In the genomic region with DNA sequence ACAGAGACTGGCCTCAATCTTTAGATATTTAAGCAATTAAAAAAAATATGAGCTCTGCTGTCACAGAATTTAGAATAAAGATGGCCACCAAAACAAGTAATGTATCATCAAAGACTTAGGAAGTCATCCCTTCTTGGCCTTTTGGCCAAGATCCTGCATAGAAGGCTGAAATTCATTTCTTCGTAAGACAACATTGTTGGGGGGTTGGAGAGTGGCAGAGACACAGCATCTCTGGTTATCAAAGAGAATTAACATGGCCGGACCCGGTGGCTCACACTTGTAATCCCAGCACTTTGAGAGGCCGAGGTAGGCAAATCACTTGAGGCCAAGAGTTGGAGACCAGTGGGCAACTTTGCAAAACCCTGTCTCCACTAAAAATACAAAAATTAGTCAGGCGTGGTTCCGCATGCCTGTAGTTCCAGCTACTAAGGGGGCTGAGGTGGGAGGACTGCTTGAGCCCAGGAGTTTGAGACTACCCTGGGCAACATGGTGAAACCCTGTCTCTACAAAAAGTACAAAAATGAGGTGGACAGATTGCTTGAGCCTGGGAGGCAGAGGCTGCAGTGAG, we compare ENCODE assay signal across 19 cellular contexts. TPM values are rescaled to one million over a fixed set of nuclear protein-coding genes. Genes with fewer than 3 reads are reported as not detected.
DNase-seq lines count a peak whose midpoint lies in the region; ATAC-seq, FAIRE-seq and TF ChIP-seq lines count a peak whose summit lies in the region.
"Had no signal": no experiment of that assay in that cellular context is flagged by ENCODE, and none has a peak within 500 bp of the region (broad histone marks: within the 10 kb centered on the region; RNA-seq: fewer than 3 reads in every experiment).

No MANE protein-coding gene starts in this region.

- H3K27ac Mint-ChIP-seq in activated naive CD4-positive, alpha-beta T cell treated with anti-CD3 and anti-CD28 coated beads, Interleukin-2, amount 50 U/mL, for 24 hours = peak overlapping the region; percentile 47
- H3K27ac Mint-ChIP-seq in activated naive CD4-positive, alpha-beta T cell treated with anti-CD3 and anti-CD28 coated beads, Interleukin-2, amount 10 ng/mL, durations not matched to agents 7 days and 5 days = no peak overlapping the region
- H3K27ac Mint-ChIP-seq in activated T-helper 2 cell treated with anti-CD3 and anti-CD28 coated beads, Interferon-gamma antibody, Interleukin-2, Interleukin-4, amounts not matched to agents 10 μg/mL and 5 μg/mL and 100 μg/mL, durations not matched to agents 14 hours and 24 hours and 36 hours = no peak overlapping the region
- peak overlapping the region; percentile 59 for H3K27ac Mint-ChIP-seq in stimulated activated effector memory CD8-positive, alpha-beta T cell treated with anti-CD3 and anti-CD28 coated beads, Interleukin-12 subunit alpha, Interleukin-12 subunit beta, amount 100 ng/mL, for 72 hours
- H3K27ac Mint-ChIP-seq in chondrocyte (ENCODE audit: unreplicated experiment) = no peak overlapping the region

- peaks cover 71% of the 10 kb centered on the region for H3K4me1 Mint-ChIP-seq in activated naive CD4-positive, alpha-beta T cell treated with anti-CD3 and anti-CD28 coated beads, Interleukin-2, amount 50 U/mL, for 24 hours
- H3K4me1 Mint-ChIP-seq in activated naive CD4-positive, alpha-beta T cell treated with anti-CD3 and anti-CD28 coated beads, Interleukin-2, amount 10 ng/mL, durations not matched to agents 7 days and 5 days = peaks cover 55% of the 10 kb centered on the region
- peaks cover 54% of the 10 kb centered on the region for H3K4me1 Mint-ChIP-seq in activated T-helper 2 cell treated with anti-CD3 and anti-CD28 coated beads, Interferon-gamma antibody, Interleukin-2, Interleukin-4, amounts not matched to agents 10 μg/mL and 5 μg/mL and 100 μg/mL, durations not matched to agents 14 hours and 24 hours and 36 hours (ENCODE audit: low read depth)
- peaks cover 55% of the 10 kb centered on the region for H3K4me1 Mint-ChIP-seq in stimulated activated effector memory CD8-positive, alpha-beta T cell treated with anti-CD3 and anti-CD28 coated beads, Interleukin-12 subunit alpha, Interleukin-12 subunit beta, amount 100 ng/mL, for 72 hours
- H3K4me1 Mint-ChIP-seq in chondrocyte (ENCODE audit: low read depth) = peaks cover 58% of the 10 kb centered on the region

- H3K9me3 Mint-ChIP-seq in activated naive CD4-positive, alpha-beta T cell treated with anti-CD3 and anti-CD28 coated beads, Interleukin-2, amount 50 U/mL, for 24 hours = no peaks in the 10 kb centered on the region
- no peaks in the 10 kb centered on the region for H3K9me3 Mint-ChIP-seq in activated naive CD4-positive, alpha-beta T cell treated with anti-CD3 and anti-CD28 coated beads, Interleukin-2, amount 10 ng/mL, durations not matched to agents 7 days and 5 days
- no peaks in the 10 kb centered on the region for H3K9me3 Mint-ChIP-seq in activated T-helper 2 cell treated with anti-CD3 and anti-CD28 coated beads, Interferon-gamma antibody, Interleukin-2, Interleukin-4, amounts not matched to agents 10 μg/mL and 5 μg/mL and 100 μg/mL, durations not matched to agents 14 hours and 24 hours and 36 hours
- no peaks in the 10 kb centered on the region for H3K9me3 Mint-ChIP-seq in stimulated activated effector memory CD8-positive, alpha-beta T cell treated with anti-CD3 and anti-CD28 coated beads, Interleukin-12 subunit alpha, Interleukin-12 subunit beta, amount 100 ng/mL, for 72 hours
- peaks cover 8% of the 10 kb centered on the region for H3K9me3 Mint-ChIP-seq in chondrocyte (ENCODE audit: low read depth)

- CTCF ChIA-PET in activated naive CD4-positive, alpha-beta T cell treated with anti-CD3 and anti-CD28 coated beads, Interleukin-2, amount 10 ng/mL, durations not matched to agents 7 days and 5 days (lab: Charles Lee) = interaction anchor here (1.1 kb wide), 1 partner anchor 235 kb away, joined by 5 read pairs; no protein-coding TSS in a partner anchor

- intact Hi-C loops in activated T-helper 2 cell treated with anti-CD3 and anti-CD28 coated beads, Interferon-gamma antibody, Interleukin-2, Interleukin-4, amounts not matched to agents 10 μg/mL and 5 μg/mL and 100 μg/mL, durations not matched to agents 14 hours and 24 hours and 36 hours (cut with micrococcal nuclease) = loop anchor here (5.0 to 10.0 kb wide), 4 partner anchors 276 to 1343 kb away; partner anchors contain the start of genes AFF1, PKD2 and TIGD2

- peaks cover 11% of the 10 kb centered on the region for H3K36me3 Mint-ChIP-seq in activated naive CD4-positive, alpha-beta T cell treated with anti-CD3 and anti-CD28 coated beads, Interleukin-2, amount 50 U/mL, for 24 hours
- peaks cover 43% of the 10 kb centered on the region for H3K36me3 Mint-ChIP-seq in activated naive CD4-positive, alpha-beta T cell treated with anti-CD3 and anti-CD28 coated beads, Interleukin-2, amount 10 ng/mL, durations not matched to agents 7 days and 5 days
- H3K36me3 Mint-ChIP-seq in activated T-helper 2 cell treated with anti-CD3 and anti-CD28 coated beads, Interferon-gamma antibody, Interleukin-2, Interleukin-4, amounts not matched to agents 10 μg/mL and 5 μg/mL and 100 μg/mL, durations not matched to agents 14 hours and 24 hours and 36 hours (ENCODE audit: low read depth) = peaks cover 58% of the 10 kb centered on the region
- H3K36me3 Mint-ChIP-seq in stimulated activated effector memory CD8-positive, alpha-beta T cell treated with anti-CD3 and anti-CD28 coated beads, Interleukin-12 subunit alpha, Interleukin-12 subunit beta, amount 100 ng/mL, for 72 hours = peaks cover 45% of the 10 kb centered on the region
- peaks cover 3% of the 10 kb centered on the region for H3K36me3 Mint-ChIP-seq in chondrocyte (ENCODE audit: low read depth)

- FAIRE-seq in GM18507 (lab: Jason Lieb, UNC) = peak; percentile 72

- ATAC-seq in stimulated activated effector memory CD8-positive, alpha-beta T cell treated with anti-CD3 and anti-CD28 coated beads, Interleukin-12 subunit alpha, Interleukin-12 subunit beta, amount 100 ng/mL, for 72 hours = no peak
- no peak for ATAC-seq in GM19328 (IDR thresholded peaks at IDR 0.05; ENCODE audit: unreplicated experiment)

- peak overlapping the region; percentile 38 for H3K4me3 Mint-ChIP-seq in activated naive CD4-positive, alpha-beta T cell treated with anti-CD3 and anti-CD28 coated beads, Interleukin-2, amount 50 U/mL, for 24 hours
- no peak overlapping the region for H3K4me3 Mint-ChIP-seq in activated naive CD4-positive, alpha-beta T cell treated with anti-CD3 and anti-CD28 coated beads, Interleukin-2, amount 10 ng/mL, durations not matched to agents 7 days and 5 days
- H3K4me3 Mint-ChIP-seq in activated T-helper 2 cell treated with anti-CD3 and anti-CD28 coated beads, Interferon-gamma antibody, Interleukin-2, Interleukin-4, amounts not matched to agents 10 μg/mL and 5 μg/mL and 100 μg/mL, durations not matched to agents 14 hours and 24 hours and 36 hours (ENCODE audit: low read depth) = peak overlapping the region; percentile 47
- H3K4me3 Mint-ChIP-seq in stimulated activated effector memory CD8-positive, alpha-beta T cell treated with anti-CD3 and anti-CD28 coated beads, Interleukin-12 subunit alpha, Interleukin-12 subunit beta, amount 100 ng/mL, for 72 hours = peak overlapping the region; percentile 37
- H3K4me3 Mint-ChIP-seq in chondrocyte (ENCODE audit: unreplicated experiment) = no peak overlapping the region

- no peaks in the 10 kb centered on the region for H3K27me3 Mint-ChIP-seq in activated naive CD4-positive, alpha-beta T cell treated with anti-CD3 and anti-CD28 coated beads, Interleukin-2, amount 50 U/mL, for 24 hours
- no peaks in the 10 kb centered on the region for H3K27me3 Mint-ChIP-seq in activated naive CD4-positive, alpha-beta T cell treated with anti-CD3 and anti-CD28 coated beads, Interleukin-2, amount 10 ng/mL, durations not matched to agents 7 days and 5 days
- H3K27me3 Mint-ChIP-seq in activated T-helper 2 cell treated with anti-CD3 and anti-CD28 coated beads, Interferon-gamma antibody, Interleukin-2, Interleukin-4, amounts not matched to agents 10 μg/mL and 5 μg/mL and 100 μg/mL, durations not matched to agents 14 hours and 24 hours and 36 hours (ENCODE audit: low read depth) = no peaks in the 10 kb centered on the region
- H3K27me3 Mint-ChIP-seq in chondrocyte (ENCODE audit: low read depth) = no peaks in the 10 kb centered on the region

- DNase-seq in activated naive CD4-positive, alpha-beta T cell treated with anti-CD3 and anti-CD28 coated beads, Interleukin-2, amount 10 ng/mL, durations not matched to agents 7 days and 5 days = no peak
- DNase-seq in GM18507 (ENCODE audit: extremely low spot score, insufficient read length, low read depth) = no peak
- no peak for DNase-seq in activated T-helper 2 cell treated with anti-CD3 and anti-CD28 coated beads, Interferon-gamma antibody, Interleukin-2, Interleukin-4, amounts not matched to agents 10 μg/mL and 5 μg/mL and 100 μg/mL, durations not matched to agents 14 hours and 24 hours and 36 hours (ENCODE audit: low spot score)
- DNase-seq in stimulated activated effector memory CD8-positive, alpha-beta T cell treated with anti-CD3 and anti-CD28 coated beads, Interleukin-12 subunit alpha, Interleukin-12 subunit beta, amount 100 ng/mL, for 72 hours (ENCODE audit: low spot score in 2 of 2) = no peak
- no peak for DNase-seq in chondrocyte (ENCODE audit: low spot score)
- DNase-seq in NCI-H524 treated with DMSO at 0.1 percent for 48 hours (lab: John Stamatoyannopoulos, UW) = no peak
- DNase-seq: activated CD4-positive, alpha-beta T cell treated with anti-CD3 and anti-CD28 coated beads for 48 hours; activated effector memory CD4-positive, alpha-beta T cell treated with Interleukin-2 at 50 U/mL for 16 hours; Calu3; effector CD4-positive, alpha-beta T cell; GF-D8; hypothalamus; KBM-7; NK-92 treated with Interleukin-12 subunit alpha and Interleukin-12 subunit beta, amount 100 ng/mL, for 24 hours; SHP77 treated with DMSO at 0.1 percent for 48 hours; stimulated activated naive CD4-positive, alpha-beta T cell treated with Interleukin-2 at 50 U/mL for 16 hours; T1000 had no signal

- TF ChIP-seq CTCF in chondrocyte (IDR thresholded peaks at IDR 0.05) = no peak

RNA-seq across cellular contexts. Expression of gene PPM1K, which starts 4.0 kb away (rescaled TPM):
- 38.5 and 39.9 TPM in 2 replicates for total RNA-seq in activated T-helper 2 cell treated with anti-CD3 and anti-CD28 coated beads, Interferon-gamma antibody, Interleukin-2, Interleukin-4, amounts not matched to agents 10 μg/mL and 5 μg/mL and 100 μg/mL, durations not matched to agents 14 hours and 24 hours and 36 hours
- total RNA-seq in chondrocyte = 16.0 to 18.8 TPM (median 17.0 TPM) in 3 replicates

Comparison
In these comparisons a context has a peak if more than half of its experiments do, and no peak if none do; other contexts are left out.
1. H3K27ac Mint-ChIP-seq: peak in activated naive CD4-positive, alpha-beta T cell treated with anti-CD3 and anti-CD28 coated beads, Interleukin-2, amount 50 U/mL, for 24 hours (single experiment) and stimulated activated effector memory CD8-positive, alpha-beta T cell treated with anti-CD3 and anti-CD28 coated beads, Interleukin-12 subunit alpha, Interleukin-12 subunit beta, amount 100 ng/mL, for 72 hours (single experiment); none in activated naive CD4-positive, alpha-beta T cell treated with anti-CD3 and anti-CD28 coated beads, Interleukin-2, amount 10 ng/mL, durations not matched to agents 7 days and 5 days (single experiment), activated T-helper 2 cell treated with anti-CD3 and anti-CD28 coated beads, Interferon-gamma antibody, Interleukin-2, Interleukin-4, amounts not matched to agents 10 μg/mL and 5 μg/mL and 100 μg/mL, durations not matched to agents 14 hours and 24 hours and 36 hours (single experiment) and chondrocyte (single experiment).
2. H3K4me3 Mint-ChIP-seq: peak in activated naive CD4-positive, alpha-beta T cell treated with anti-CD3 and anti-CD28 coated beads, Interleukin-2, amount 50 U/mL, for 24 hours (single experiment), activated T-helper 2 cell treated with anti-CD3 and anti-CD28 coated beads, Interferon-gamma antibody, Interleukin-2, Interleukin-4, amounts not matched to agents 10 μg/mL and 5 μg/mL and 100 μg/mL, durations not matched to agents 14 hours and 24 hours and 36 hours (single experiment) and stimulated activated effector memory CD8-positive, alpha-beta T cell treated with anti-CD3 and anti-CD28 coated beads, Interleukin-12 subunit alpha, Interleukin-12 subunit beta, amount 100 ng/mL, for 72 hours (single experiment); none in activated naive CD4-positive, alpha-beta T cell treated with anti-CD3 and anti-CD28 coated beads, Interleukin-2, amount 10 ng/mL, durations not matched to agents 7 days and 5 days (single experiment) and chondrocyte (single experiment).